ENCODE assay signal across 8 cellular contexts in the genomic region with DNA sequence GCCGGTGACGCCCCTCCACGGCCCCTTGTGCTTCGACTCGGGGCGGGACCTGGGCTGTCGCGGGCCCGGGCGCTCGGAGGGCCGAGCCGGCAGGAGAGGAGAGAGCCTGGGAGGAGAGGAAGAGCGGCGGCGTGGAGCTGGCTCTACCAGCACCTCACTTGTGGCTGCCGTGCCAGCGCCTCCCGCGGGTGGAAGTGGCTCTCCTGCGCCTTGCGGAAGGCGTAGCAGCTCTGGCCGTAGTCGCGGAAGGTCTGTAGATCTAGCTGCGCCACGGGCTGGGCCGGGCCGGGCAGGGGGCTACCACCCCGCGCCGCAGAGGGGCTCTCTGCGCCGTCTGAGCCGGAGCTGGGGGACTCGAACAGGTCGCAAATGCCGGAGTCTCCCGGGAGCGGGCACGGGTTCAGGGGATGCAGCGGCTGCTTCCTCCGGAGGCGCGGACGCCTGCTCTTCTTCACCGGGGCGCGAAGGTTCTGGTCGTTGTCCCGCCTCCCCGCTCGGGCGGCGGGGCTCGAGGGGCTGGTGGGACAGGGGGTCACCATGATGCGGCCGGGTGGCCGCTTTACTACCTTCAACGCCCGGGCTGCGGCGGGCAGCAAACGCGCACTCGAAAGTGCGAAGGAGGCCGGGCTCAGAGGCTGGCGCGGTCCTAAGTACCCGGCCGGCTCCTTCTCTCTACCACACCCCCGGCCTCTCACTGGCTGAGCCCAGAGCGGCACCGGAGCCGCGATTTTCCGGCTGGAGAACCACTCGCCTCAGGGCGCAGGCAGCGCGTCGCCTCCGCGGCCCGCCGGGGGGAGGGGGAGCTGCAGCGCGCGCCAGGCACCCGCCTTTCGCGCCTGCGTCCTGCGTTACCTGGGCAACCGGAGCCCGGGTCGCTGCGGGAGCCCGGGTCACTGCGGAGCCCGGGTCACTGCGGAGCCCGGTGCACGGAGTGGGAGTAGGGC. TPM values are rescaled to one million over a fixed set of nuclear protein-coding genes. Genes with fewer than 3 reads are reported as not detected.
DNase-seq lines count a peak whose midpoint lies in the region; ATAC-seq, FAIRE-seq and TF ChIP-seq lines count a peak whose summit lies in the region.

A gene with protein sequence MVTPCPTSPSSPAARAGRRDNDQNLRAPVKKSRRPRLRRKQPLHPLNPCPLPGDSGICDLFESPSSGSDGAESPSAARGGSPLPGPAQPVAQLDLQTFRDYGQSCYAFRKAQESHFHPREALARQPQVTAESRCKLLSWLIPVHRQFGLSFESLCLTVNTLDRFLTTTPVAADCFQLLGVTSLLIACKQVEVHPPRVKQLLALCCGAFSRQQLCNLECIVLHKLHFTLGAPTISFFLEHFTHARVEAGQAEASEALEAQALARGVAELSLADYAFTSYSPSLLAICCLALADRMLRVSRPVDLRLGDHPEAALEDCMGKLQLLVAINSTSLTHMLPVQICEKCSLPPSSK (minus strand): TSS at position 624 of the 944 bp plus-strand sequence. CDS start 85 bp downstream, at position 539.

- TF ChIP-seq POLR2A in thyroid gland (IDR thresholded peaks at IDR 0.05) = peak in 1 of 2 donors; percentile 88

- peak within 1 kb of the TSS; percentile 61 for H3K4me3 ChIP-seq in BE2C (ENCODE audit: low read depth, low read length)
- H3K4me3 ChIP-seq in fibroblast of mammary gland (ENCODE audit: control insufficient read depth, low read depth, low read length) = peak within 1 kb of the TSS; percentile 58
- H3K4me3 ChIP-seq in thyroid gland (replicated peaks in 1 of 3) = peak within 1 kb of the TSS; percentile 19 to 89 (median 75)

- H3K27ac Mint-ChIP-seq in naive thymus-derived CD8-positive, alpha-beta T cell = peak within 1 kb of the TSS in 3 of 10 donors; percentile 11 to 90 (median 23)

- H3K36me3 Mint-ChIP-seq in activated T-cell treated with anti-CD3 and anti-CD28 coated beads, Interleukin-2, amount 50 U/mL, for 4 hours (ENCODE audit: insufficient read depth) = no peaks in the 10 kb centered on the region
- H3K36me3 Mint-ChIP-seq in naive thymus-derived CD8-positive, alpha-beta T cell = no peaks in the 10 kb centered on the region

- H3K4me3 Mint-ChIP-seq in activated T-cell treated with anti-CD3 and anti-CD28 coated beads, Interleukin-2, amount 50 U/mL, for 4 hours = peak within 1 kb of the TSS; percentile 79
- H3K4me3 Mint-ChIP-seq in naive thymus-derived CD8-positive, alpha-beta T cell = peak within 1 kb of the TSS; percentile 72 to 96 (median 88)

- POLR2A ChIA-PET in naive thymus-derived CD8-positive, alpha-beta T cell (lab: Charles Lee) = interaction anchor here (1.6 kb wide), 1 partner anchor 10 kb away, joined by 5 read pairs; no protein-coding TSS in a partner anchor

- H3K4me1 ChIP-seq in BE2C (no peaks in the 10 kb centered on the region), thyroid gland (peaks cover 21 to 25% of the 10 kb centered on the region in 2 donors)

- TF ChIP-seq CTCF in BE2C (IDR thresholded peaks at IDR 0.05; ENCODE audit: low read depth, low read length) = no peak
- TF ChIP-seq CTCF in fibroblast of mammary gland (conservative IDR thresholded peaks at IDR 0.05; ENCODE audit: control insufficient read depth, insufficient read depth, low read depth, low read length) = no peak
- TF ChIP-seq CTCF in thyroid gland (IDR thresholded peaks at IDR 0.05) = no peak

- intact Hi-C loops in thyroid gland (cut with DNase I) = loop anchor here (5.0 kb wide), 1 partner anchor 56 kb away; no protein-coding TSS in a partner anchor

- H3K4me1 Mint-ChIP-seq in activated T-cell treated with anti-CD3 and anti-CD28 coated beads, Interleukin-2, amount 50 U/mL, for 4 hours (ENCODE audit: low read depth) = peaks cover 27% of the 10 kb centered on the region
- peaks cover 19 to 33% (median 31%) of the 10 kb centered on the region in 4 donors for H3K4me1 Mint-ChIP-seq in naive thymus-derived CD8-positive, alpha-beta T cell

- FAIRE-seq in HTR-8/SVneo (lab: Jason Lieb, UNC) = peak; percentile 42

- H3K9me3 Mint-ChIP-seq in activated T-cell treated with anti-CD3 and anti-CD28 coated beads, Interleukin-2, amount 50 U/mL, for 4 hours = no peaks in the 10 kb centered on the region
- no peaks in the 10 kb centered on the region for H3K9me3 Mint-ChIP-seq in naive thymus-derived CD8-positive, alpha-beta T cell

- ATAC-seq in GM19372 (IDR thresholded peaks at IDR 0.05; ENCODE audit: low read depth, unreplicated experiment) = peak; percentile 64
- ATAC-seq in activated T-cell treated with anti-CD3 and anti-CD28 coated beads, Interleukin-2, amount 50 U/mL, for 4 hours = peak; percentile 80 to 91
- peak; percentile 71 for ATAC-seq in naive thymus-derived CD8-positive, alpha-beta T cell

- WGBS in thyroid gland, 2 donors = 1 to 3% methylated on average over 27 to 35 of the region's 106 CpGs

- H3K27ac ChIP-seq in thyroid gland = peak within 1 kb of the TSS; percentile 78 to 91 (median 84)

- H3K9me3 ChIP-seq in BE2C (no peaks in the 10 kb centered on the region), thyroid gland (no peaks in the 10 kb centered on the region)

- peaks cover 75% of the 10 kb centered on the region for H3K27me3 Mint-ChIP-seq in activated T-cell treated with anti-CD3 and anti-CD28 coated beads, Interleukin-2, amount 50 U/mL, for 4 hours (ENCODE audit: low read depth)
- peaks cover 52 to 80% (median 72%) of the 10 kb centered on the region in 5 donors for H3K27me3 Mint-ChIP-seq in naive thymus-derived CD8-positive, alpha-beta T cell

- peaks cover 73% of the 10 kb centered on the region for H3K27me3 ChIP-seq in BE2C
- H3K27me3 ChIP-seq in thyroid gland = no peaks in the 10 kb centered on the region

- DNase-seq in BE2C (peak; percentile 81), HTR-8/SVneo (ENCODE audit: insufficient read length, low spot score) (peak; percentile 78), NOMO-1 treated with DMSO at 0.1 percent for 48 hours (lab: John Stamatoyannopoulos, UW; ENCODE audit: unreplicated experiment) (peak; percentile 44), fibroblast of mammary gland (ENCODE audit: low read depth) (peak; percentile 67), thyroid gland (peak; percentile 91 to 92)
- peak; percentile 36 for DNase-seq in activated T-cell treated with anti-CD3 and anti-CD28 coated beads, Interleukin-2, amount 50 U/mL, for 4 hours
- DNase-seq in naive thymus-derived CD8-positive, alpha-beta T cell = peak in 8 of 10 donors; percentile 27 to 73 (median 46)

- H3K36me3 ChIP-seq in BE2C = no peaks in the 10 kb centered on the region
- H3K36me3 ChIP-seq in thyroid gland = no peaks in the 10 kb centered on the region

RNA-seq across cellular contexts. Expression of the gene that starts here (rescaled TPM):
- not detected for polyA plus RNA-seq in BE2C (2012; ENCODE audit: insufficient read depth, insufficient read length, low read depth)
- not detected for total RNA-seq in activated T-cell treated with anti-CD3 and anti-CD28 coated beads, Interleukin-2, amount 50 U/mL, for 4 hours
- not detected for total RNA-seq in naive thymus-derived CD8-positive, alpha-beta T cell
- polyA plus RNA-seq in naive thymus-derived CD8-positive, alpha-beta T cell = not detected
- 10 to 100 TPM in 3 of 4 donors, 1 to 10 TPM in 1; 9.7 to 14.7 (median 11.7) TPM for total RNA-seq in thyroid gland

Comparison
In these comparisons a context has a peak if more than half of its experiments do, and no peak if none do; other contexts are left out.
1. Peak in every context shown above with its lines: DNase-seq, ATAC-seq, H3K4me3 ChIP-seq and H3K27ac ChIP-seq.
2. RNA of the gene that starts here (total RNA-seq): 9.7 to 14.7 TPM in thyroid gland; not detected in naive thymus-derived CD8-positive, alpha-beta T cell and not detected in activated T-cell treated with anti-CD3 and anti-CD28 coated beads, Interleukin-2, amount 50 U/mL, for 4 hours; every median in the first group is over 4 times any median in the second.
3. Peak in DNase-seq and ATAC-seq in activated T-cell treated with anti-CD3 and anti-CD28 coated beads, Interleukin-2, amount 50 U/mL, for 4 hours; RNA of the gene not detected or under 1 TPM.
4. Peak in DNase-seq and ATAC-seq in naive thymus-derived CD8-positive, alpha-beta T cell; RNA of the gene not detected or under 1 TPM.
5. DNase-seq: peak in every context shown above with its lines; median percentile 92 in thyroid gland; 81 in BE2C; 78 in HTR-8/SVneo; 67 in fibroblast of mammary gland; 46 in naive thymus-derived CD8-positive, alpha-beta T cell; 44 in NOMO-1 treated with DMSO at 0.1 percent for 48 hours; 36 in activated T-cell treated with anti-CD3 and anti-CD28 coated beads, Interleukin-2, amount 50 U/mL, for 4 hours.